8 cellular contexts compared by ENCODE assay signal in the genomic region with DNA sequence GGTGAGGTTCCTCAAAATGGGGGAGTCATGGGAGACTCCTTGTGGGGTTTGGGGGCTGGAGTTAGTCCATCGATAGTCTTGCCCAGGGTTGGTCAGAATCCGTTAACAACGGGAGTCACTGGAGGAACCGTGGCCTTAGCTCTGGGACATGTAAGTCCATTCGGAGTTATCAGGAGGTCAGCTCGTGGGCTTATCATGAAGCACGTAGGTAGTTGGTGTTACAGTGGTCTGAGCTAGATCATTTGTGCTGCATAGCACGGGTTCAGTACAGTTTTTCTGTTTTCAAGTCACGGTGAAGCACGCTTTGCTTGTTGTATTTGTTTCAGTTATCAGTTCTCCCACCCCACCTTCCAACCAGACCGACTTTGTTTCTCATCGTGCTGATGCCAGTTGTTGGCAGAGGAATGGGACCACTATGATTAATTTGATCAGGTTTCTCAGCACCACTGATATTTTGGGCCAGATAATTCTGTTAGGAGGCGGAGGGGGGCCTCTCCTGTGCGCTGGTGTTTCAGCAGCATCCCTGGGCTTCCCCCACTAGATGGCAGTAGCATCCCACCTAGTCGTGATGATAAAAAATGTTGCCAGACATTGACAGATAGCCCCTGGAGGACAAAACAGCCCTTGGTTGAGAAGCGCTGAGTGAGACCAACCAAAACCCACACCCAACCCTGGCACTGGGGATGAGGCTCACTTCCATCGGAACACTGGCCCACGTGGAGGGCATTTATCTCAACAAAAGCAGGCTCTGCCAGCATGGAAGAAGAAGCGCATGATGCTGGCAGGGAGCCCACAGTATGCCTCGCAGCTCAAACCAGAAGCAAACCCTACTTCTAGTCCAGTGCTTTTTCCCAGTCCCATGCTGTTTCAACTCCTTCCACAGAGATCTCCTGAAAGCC.
A peak's percentile ranks its signal among the peaks of the same experiment; 100 is the strongest.
DNase-seq lines count a peak whose midpoint lies in the region; ATAC-seq lines count a peak whose summit lies in the region.

No MANE protein-coding gene starts in this region.

- H3K27ac Mint-ChIP-seq in memory B cell: peak overlapping the region; percentile 98

- no peaks in the 10 kb centered on the region for H3K27me3 Mint-ChIP-seq in memory B cell

- no peaks in the 10 kb centered on the region for H3K9me3 Mint-ChIP-seq in memory B cell

- H3K4me3 Mint-ChIP-seq in memory B cell: peak overlapping the region; percentile 50

- DNase-seq in DMS153 (lab: John Stamatoyannopoulos, UW) (peak; percentile 50), NCI-H774 (lab: John Stamatoyannopoulos, UW) (peak; percentile 64), memory B cell (ENCODE audit: low spot score in 2 of 2) (peak; percentile 89 to 90)
- peak; percentile 66 to 73 for DNase-seq in activated CD8-positive, alpha-beta memory T cell treated with anti-CD3 and anti-CD28 coated beads for 1 hour (ENCODE audit: extremely low read depth in 1 of 2, low read depth in 1 of 2)
- DNase-seq in effector CD8-positive, alpha-beta T cell (lab: John Stamatoyannopoulos, UW): peak; percentile 79
- peak; percentile 62 for DNase-seq in stimulated activated CD8-positive, alpha-beta memory T cell treated with anti-CD3 and anti-CD28 coated beads, Interleukin-12 subunit alpha, Interleukin-12 subunit beta, amount 100 ng/mL, for 4 hours (ENCODE audit: low read depth)

- H3K4me1 Mint-ChIP-seq in memory B cell: peaks cover 26% of the 10 kb centered on the region

- ATAC-seq in HG03342 (IDR thresholded peaks at IDR 0.05; ENCODE audit: unreplicated experiment) (peak; percentile 34), memory B cell (ENCODE audit: low read depth) (peak; percentile 38), GM19455 (IDR thresholded peaks at IDR 0.05; ENCODE audit: unreplicated experiment) (no peak)

- no peaks in the 10 kb centered on the region for H3K36me3 Mint-ChIP-seq in memory B cell
